In the genomic region with DNA sequence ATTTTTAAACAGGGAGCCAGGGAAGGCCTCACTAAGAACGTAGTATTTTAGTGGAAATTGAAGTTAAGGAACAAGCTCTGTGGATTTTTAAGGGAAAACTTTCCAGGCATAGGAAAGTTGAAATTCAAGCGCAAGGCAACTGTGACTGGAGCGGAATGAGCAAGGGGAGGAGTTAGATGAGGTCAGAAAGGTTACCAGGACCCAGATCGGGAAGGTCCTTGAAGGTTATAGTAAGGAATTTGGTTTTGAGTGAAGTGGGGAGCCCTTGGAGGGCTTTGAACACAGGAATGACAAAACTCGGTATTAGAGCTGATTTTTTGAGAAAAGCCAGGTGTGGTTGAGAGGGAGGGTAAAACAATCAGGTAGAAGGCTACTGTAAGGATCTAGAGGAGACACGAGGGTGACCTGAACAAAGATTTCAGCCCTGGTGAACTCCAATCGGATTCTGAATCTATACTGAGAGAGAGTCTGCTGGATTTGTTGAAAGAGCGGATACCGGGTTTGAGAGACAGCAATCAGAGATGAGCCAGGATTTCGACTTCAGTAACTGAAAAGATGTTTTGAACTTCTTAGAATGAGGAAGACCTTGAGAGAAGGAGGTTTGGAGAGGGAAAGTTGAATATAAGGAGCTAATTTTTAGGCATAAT, we compare ENCODE assay signal across 1 cellular context.
TF ChIP-seq lines count a peak whose summit lies in the region.

No MANE protein-coding gene starts in this region.

TF ChIP-seq in H1, 55 proteins besides CTCF, POLR2A, EP300 and RAD21 (continued from another document):
- TF ChIP-seq, protein P1, sequence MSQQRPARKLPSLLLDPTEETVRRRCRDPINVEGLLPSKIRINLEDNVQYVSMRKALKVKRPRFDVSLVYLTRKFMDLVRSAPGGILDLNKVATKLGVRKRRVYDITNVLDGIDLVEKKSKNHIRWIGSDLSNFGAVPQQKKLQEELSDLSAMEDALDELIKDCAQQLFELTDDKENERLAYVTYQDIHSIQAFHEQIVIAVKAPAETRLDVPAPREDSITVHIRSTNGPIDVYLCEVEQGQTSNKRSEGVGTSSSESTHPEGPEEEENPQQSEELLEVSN (IDR thresholded peaks at IDR 0.05) = no peak
- TF ChIP-seq SIN3A (conservative IDR thresholded peaks at IDR 0.05 in 1 of 2, IDR thresholded peaks at IDR 0.05 in 1 of 2; ENCODE audit: low read depth in 1 of 2, low read length in 2 of 2) (no peak), CEBPB (IDR thresholded peaks at IDR 0.05; ENCODE audit: low read depth, low read length) (no peak), FOSL1 (IDR thresholded peaks at IDR 0.05; ENCODE audit: insufficient read depth, low read depth, low read length) (no peak), HDAC2 (IDR thresholded peaks at IDR 0.05; ENCODE audit: borderline replicate concordance in 1 of 2, low read depth in 2 of 2, low read length in 2 of 2) (no peak), JUND (IDR thresholded peaks at IDR 0.05; ENCODE audit: low read length) (no peak), CREB1 (IDR thresholded peaks at IDR 0.05) (no peak), RXRA (IDR thresholded peaks at IDR 0.05; ENCODE audit: insufficient read depth, low read depth, low read length) (no peak), KDM5A (IDR thresholded peaks at IDR 0.05; ENCODE audit: low read length) (no peak), CHD1 (IDR thresholded peaks at IDR 0.05; ENCODE audit: low read depth, low read length) (no peak), CBX5 (IDR thresholded peaks at IDR 0.05; ENCODE audit: low read depth, low read length) (no peak), TBP (IDR thresholded peaks at IDR 0.05; ENCODE audit: low read depth, low read length) (no peak)
